ENCODE assay signal across 2 cellular contexts in the genomic region with DNA sequence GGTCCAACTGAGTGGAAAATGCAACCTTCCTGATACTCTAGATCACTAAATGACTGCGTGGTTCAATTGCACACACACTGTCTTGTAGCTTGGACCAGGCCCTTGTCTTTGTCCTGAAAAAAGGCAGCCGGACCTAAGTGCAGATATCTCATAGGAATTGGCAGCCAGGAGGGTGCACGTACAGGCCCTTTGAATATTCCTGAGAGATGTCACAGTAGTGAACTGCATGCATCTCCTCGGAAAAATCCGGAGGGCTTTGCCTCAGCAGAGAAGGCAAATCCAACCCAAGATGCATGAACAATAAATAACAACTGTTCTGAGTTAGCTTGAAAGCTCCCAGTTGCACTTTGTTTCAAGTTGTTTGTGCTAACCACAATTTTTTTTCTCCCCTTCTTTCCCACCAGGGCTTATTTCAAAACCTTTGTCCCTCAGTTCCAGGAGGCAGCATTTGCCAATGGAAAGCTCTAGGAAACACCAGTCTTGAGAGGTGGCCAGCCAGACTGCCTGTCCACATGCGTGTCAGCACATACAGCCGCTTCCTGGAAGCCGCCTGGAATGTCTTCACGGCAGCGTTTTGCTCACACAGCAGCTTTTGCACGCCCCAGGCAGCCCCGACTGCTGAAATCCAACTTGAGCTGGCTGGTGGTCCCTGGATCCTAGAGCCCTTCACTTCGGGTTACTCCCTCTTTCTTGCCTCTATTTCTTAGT.
TF ChIP-seq lines count a peak whose summit lies in the region.

No MANE protein-coding gene starts in this region.

TF ChIP-seq in liver, 16 proteins besides CTCF, POLR2A, EP300 and RAD21:
- TF ChIP-seq, protein P1, sequence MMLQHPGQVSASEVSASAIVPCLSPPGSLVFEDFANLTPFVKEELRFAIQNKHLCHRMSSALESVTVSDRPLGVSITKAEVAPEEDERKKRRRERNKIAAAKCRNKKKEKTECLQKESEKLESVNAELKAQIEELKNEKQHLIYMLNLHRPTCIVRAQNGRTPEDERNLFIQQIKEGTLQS (IDR thresholded peaks at IDR 0.05) = no peak
- peak; percentile 58 for TF ChIP-seq NR2F2 (IDR thresholded peaks at IDR 0.05)
- peak; percentile 33 for TF ChIP-seq YY1 (IDR thresholded peaks at IDR 0.05)
- TF ChIP-seq, protein P2, sequence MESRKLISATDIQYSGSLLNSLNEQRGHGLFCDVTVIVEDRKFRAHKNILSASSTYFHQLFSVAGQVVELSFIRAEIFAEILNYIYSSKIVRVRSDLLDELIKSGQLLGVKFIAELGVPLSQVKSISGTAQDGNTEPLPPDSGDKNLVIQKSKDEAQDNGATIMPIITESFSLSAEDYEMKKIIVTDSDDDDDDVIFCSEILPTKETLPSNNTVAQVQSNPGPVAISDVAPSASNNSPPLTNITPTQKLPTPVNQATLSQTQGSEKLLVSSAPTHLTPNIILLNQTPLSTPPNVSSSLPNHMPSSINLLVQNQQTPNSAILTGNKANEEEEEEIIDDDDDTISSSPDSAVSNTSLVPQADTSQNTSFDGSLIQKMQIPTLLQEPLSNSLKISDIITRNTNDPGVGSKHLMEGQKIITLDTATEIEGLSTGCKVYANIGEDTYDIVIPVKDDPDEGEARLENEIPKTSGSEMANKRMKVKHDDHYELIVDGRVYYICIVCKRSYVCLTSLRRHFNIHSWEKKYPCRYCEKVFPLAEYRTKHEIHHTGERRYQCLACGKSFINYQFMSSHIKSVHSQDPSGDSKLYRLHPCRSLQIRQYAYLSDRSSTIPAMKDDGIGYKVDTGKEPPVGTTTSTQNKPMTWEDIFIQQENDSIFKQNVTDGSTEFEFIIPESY (IDR thresholded peaks at IDR 0.05) = no peak
- peak in 1 of 2 donors; percentile 81 for TF ChIP-seq EGR1 (IDR thresholded peaks at IDR 0.05; ENCODE audit: low read depth in 2 of 2)
- TF ChIP-seq JUND (IDR thresholded peaks at IDR 0.05) = peak in 1 of 2 donors; percentile 17
- TF ChIP-seq HNF4A (conservative IDR thresholded peaks at IDR 0.05) = peak; percentile 72 to 75
- TF ChIP-seq, protein P3, sequence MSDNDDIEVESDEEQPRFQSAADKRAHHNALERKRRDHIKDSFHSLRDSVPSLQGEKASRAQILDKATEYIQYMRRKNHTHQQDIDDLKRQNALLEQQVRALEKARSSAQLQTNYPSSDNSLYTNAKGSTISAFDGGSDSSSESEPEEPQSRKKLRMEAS (IDR thresholded peaks at IDR 0.05) = peak; percentile 78
- peak; percentile 38 to 53 for TF ChIP-seq RXRA (IDR thresholded peaks at IDR 0.05)
- TF ChIP-seq SP1 (IDR thresholded peaks at IDR 0.05) = peak; percentile 65

TF ChIP-seq in HepG2, 621 proteins besides CTCF, POLR2A, EP300 and RAD21:
- 0 out of 4 replicates have a peak, but pooled peaks of 1 of the 2 experiments have one; percentile 4 for TF ChIP-seq MAFK (conservative IDR thresholded peaks at IDR 0.05 in 1 of 2, IDR thresholded peaks at IDR 0.05 in 1 of 2; ENCODE audit: low read length in 2 of 2)
- TF ChIP-seq, protein P4, sequence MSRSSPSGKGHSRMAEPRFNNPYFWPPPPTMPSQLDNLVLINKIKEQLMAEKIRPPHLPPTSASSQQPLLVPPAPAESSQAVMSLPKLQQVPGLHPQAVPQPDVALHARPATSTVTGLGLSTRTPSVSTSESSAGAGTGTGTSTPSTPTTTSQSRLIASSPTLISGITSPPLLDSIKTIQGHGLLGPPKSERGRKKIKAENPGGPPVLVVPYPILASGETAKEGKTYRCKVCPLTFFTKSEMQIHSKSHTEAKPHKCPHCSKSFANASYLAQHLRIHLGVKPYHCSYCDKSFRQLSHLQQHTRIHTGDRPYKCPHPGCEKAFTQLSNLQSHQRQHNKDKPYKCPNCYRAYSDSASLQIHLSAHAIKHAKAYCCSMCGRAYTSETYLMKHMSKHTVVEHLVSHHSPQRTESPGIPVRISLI (CRISPR knock-in tag; IDR thresholded peaks at IDR 0.05; ENCODE audit: borderline replicate concordance) = no peak
